In genomic region chr21:35226960-35227741, GRCh38 we compare ENCODE assay signal across 8 cellular contexts.
A peak's percentile ranks its signal among the peaks of the same experiment; 100 is the strongest.
DNase-seq lines count a peak whose midpoint lies in the region; ATAC-seq, FAIRE-seq and TF ChIP-seq lines count a peak whose summit lies in the region.

No MANE protein-coding gene starts in this region.

- H3K36me3 ChIP-seq in GM12878 (ENCODE audit: control insufficient read depth in 2 of 2, insufficient read depth in 2 of 2, low read length in 1 of 2) = no peaks in the 10 kb centered on the region
- H3K36me3 ChIP-seq in thyroid gland = no peaks in the 10 kb centered on the region

- peak; percentile 15 to 36 for DNase-seq in stimulated activated CD4-positive, alpha-beta T cell treated with anti-CD3 and anti-CD28 coated beads, Interleukin-15, amount 100 ng/mL, for 48 hours (ENCODE audit: low read depth in 2 of 2)
- no peak for DNase-seq in stimulated activated CD4-positive, alpha-beta T cell treated with anti-CD3 and anti-CD28 coated beads, Interleukin-12 subunit alpha, Interleukin-12 subunit beta, amount 100 ng/mL, for 4 hours
- DNase-seq in NCI-H774 (lab: John Stamatoyannopoulos, UW) (peak; percentile 77), GM12878 (ENCODE audit: low read depth, low spot score) (peak; percentile 74), AG08396 (ENCODE audit: low spot score) (no peak), GOT3 (lab: John Stamatoyannopoulos, UW) (no peak), thyroid gland (no peak)

- no peaks in the 10 kb centered on the region for H3K9me3 ChIP-seq in GM12878 (replicated peaks; ENCODE audit: control insufficient read depth, insufficient read depth, low read length)
- no peaks in the 10 kb centered on the region for H3K9me3 ChIP-seq in thyroid gland

- peak overlapping the region; percentile 28; the same call in 1 of the 2 replicates for H3K9ac ChIP-seq in GM12878 (ENCODE audit: control insufficient read depth, insufficient read depth, low read length)

- no TSS peak for BruUV-seq in GM12878 (replicated peaks; lab: Mats Ljungman, UMichigan)

- WGBS in GM12878 (ENCODE audit: insufficient coverage, insufficient replicate concordance, low lambda C conversion rate, missing lambda C conversion rate) = under 1% methylated on average over 13 of the region's 13 CpGs
- 83 to 84% methylated on average over 13 of the region's 13 CpGs for WGBS in thyroid gland, 2 donors

- H3K79me2 ChIP-seq in GM12878 (ENCODE audit: control insufficient read depth, insufficient read depth, low read length) = no peaks in the 10 kb centered on the region

- 0 out of 2 replicates have a peak overlapping the region, but pooled peaks have one; percentile 1 for H3K4me3 ChIP-seq in GM12878
- H3K4me3 ChIP-seq in thyroid gland (replicated peaks in 1 of 3) = no peak overlapping the region

- no peak for TF ChIP-seq POLR2A in GM12878 (IDR thresholded peaks at IDR 0.05; ENCODE audit: low read depth, low read length)
- TF ChIP-seq POLR2A in thyroid gland (IDR thresholded peaks at IDR 0.05) = no peak

- H3K27ac ChIP-seq in GM12878 (ENCODE audit: control insufficient read depth, insufficient read depth) (peak overlapping the region; percentile 37; the same call in 1 of the 2 replicates), thyroid gland (peak overlapping the region in 1 of 3 donors; percentile 6)

- peak overlapping the region; percentile 91 for H3K4me2 ChIP-seq in GM12878 (ENCODE audit: control insufficient read depth, insufficient read depth)

- in situ Hi-C loops in GM12878 (cut with MboI) = no loop called here

- RAD21 ChIA-PET in GM12878 (lab: Charles Lee; ENCODE audit: unreplicated experiment) = no interaction called here

- TF ChIP-seq EP300 in GM12878 (IDR thresholded peaks at IDR 0.05; ENCODE audit: borderline replicate concordance in 1 of 2, control insufficient read depth in 1 of 2, low read depth in 2 of 2, low read length in 2 of 2) = no peak

- no peaks in the 10 kb centered on the region for H4K20me1 ChIP-seq in GM12878 (ENCODE audit: control insufficient read depth, insufficient read depth)

- SMC1A ChIA-PET in GM12878 (lab: Charles Lee; ENCODE audit: uncharacterized antibody, unreplicated experiment) = interaction anchor here (0.6 kb wide), 1 partner anchor 1931 kb away, joined by 3 read pairs; no protein-coding TSS in a partner anchor

- CTCF ChIA-PET in GM12878 (lab: Yijun Ruan, JAX) = interaction anchor here (0.9 kb wide), 1 partner anchor 20 kb away, joined by 3 read pairs; no protein-coding TSS in a partner anchor

- no peak for TF ChIP-seq CTCF in GM12878 (IDR thresholded peaks at IDR 0.05 in 2 of 3, conservative IDR thresholded peaks at IDR 0.05 in 1 of 3; ENCODE audit: control insufficient read depth in 2 of 3, extremely low read depth in 1 of 3, insufficient read depth in 1 of 3, low read depth in 3 of 3, low read length in 3 of 3)
- TF ChIP-seq CTCF in thyroid gland (IDR thresholded peaks at IDR 0.05) = no peak

- H3K4me1 ChIP-seq in GM12878 (ENCODE audit: control insufficient read depth, insufficient read depth, low read length) (peaks cover 26% of the 10 kb centered on the region), thyroid gland (peaks cover 0 to 10% of the 10 kb centered on the region in 2 donors)

- intact Hi-C loops in GM12878 (cut with micrococcal nuclease; ENCODE audit: unreplicated experiment) = no loop called here
- intact Hi-C loops in thyroid gland (cut with DNase I) = no loop called here

- POLR2A ChIA-PET in GM12878 (lab: Charles Lee) = no interaction called here

- no peak for TF ChIP-seq RAD21 in GM12878 (IDR thresholded peaks at IDR 0.05; ENCODE audit: insufficient read depth, low read depth, low read length)

- peak; percentile 75 for FAIRE-seq in GM12878 (lab: Jason Lieb, UNC)

- ATAC-seq in HG03060 (IDR thresholded peaks at IDR 0.05; ENCODE audit: low read depth, unreplicated experiment) (peak; percentile 70), GM12878 (peak; percentile 92)

- H3K27me3 ChIP-seq in GM12878 (replicated peaks in 1 of 2; ENCODE audit: control insufficient read depth in 2 of 2, insufficient read depth in 2 of 2, low read length in 1 of 2) (no peaks in the 10 kb centered on the region), thyroid gland (no peaks in the 10 kb centered on the region)

- peak overlapping the region; percentile 35 for H2AFZ ChIP-seq in GM12878 (ENCODE audit: control insufficient read depth, low read depth, low read length)

TF ChIP-seq in GM12878, 131 proteins besides CTCF, POLR2A, EP300 and RAD21:
- TF ChIP-seq, protein P1, sequence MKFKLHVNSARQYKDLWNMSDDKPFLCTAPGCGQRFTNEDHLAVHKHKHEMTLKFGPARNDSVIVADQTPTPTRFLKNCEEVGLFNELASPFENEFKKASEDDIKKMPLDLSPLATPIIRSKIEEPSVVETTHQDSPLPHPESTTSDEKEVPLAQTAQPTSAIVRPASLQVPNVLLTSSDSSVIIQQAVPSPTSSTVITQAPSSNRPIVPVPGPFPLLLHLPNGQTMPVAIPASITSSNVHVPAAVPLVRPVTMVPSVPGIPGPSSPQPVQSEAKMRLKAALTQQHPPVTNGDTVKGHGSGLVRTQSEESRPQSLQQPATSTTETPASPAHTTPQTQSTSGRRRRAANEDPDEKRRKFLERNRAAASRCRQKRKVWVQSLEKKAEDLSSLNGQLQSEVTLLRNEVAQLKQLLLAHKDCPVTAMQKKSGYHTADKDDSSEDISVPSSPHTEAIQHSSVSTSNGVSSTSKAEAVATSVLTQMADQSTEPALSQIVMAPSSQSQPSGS (IDR thresholded peaks at IDR 0.05; ENCODE audit: low read length) = peak; percentile 51; the same call in 1 of the 2 replicates
- TF ChIP-seq SRF (IDR thresholded peaks at IDR 0.05; ENCODE audit: low read depth in 2 of 2, low read length in 2 of 2) (peak; percentile 32 to 82; a peak in 1 of 4 replicates), RUNX3 (IDR thresholded peaks at IDR 0.05; ENCODE audit: low read length) (peak; percentile 85), NFIC (IDR thresholded peaks at IDR 0.05; ENCODE audit: low read depth, low read length) (peak; percentile 30; the same call in 1 of the 2 replicates), YY1 (IDR thresholded peaks at IDR 0.05; ENCODE audit: low read depth, low read length) (no peak), CHD2 (IDR thresholded peaks at IDR 0.05; ENCODE audit: borderline replicate concordance, low read depth, low read length) (no peak), HDAC6 (IDR thresholded peaks at IDR 0.05; ENCODE audit: unreplicated experiment) (no peak), POU2F2 (IDR thresholded peaks at IDR 0.05; ENCODE audit: borderline replicate concordance, low read depth, low read length) (peak; percentile 83; the same call in 2 of the 3 replicates), ATF3 (IDR thresholded peaks at IDR 0.05; ENCODE audit: borderline replicate concordance, extremely low read depth, low read depth, low read length) (peak; percentile 20; the same call in 1 of the 2 replicates), KAT2A (conservative IDR thresholded peaks at IDR 0.05; ENCODE audit: control insufficient read depth, low read depth, low read length) (no peak), RAD51 (IDR thresholded peaks at IDR 0.05) (peak; percentile 48; the same call in 1 of the 2 replicates), CBX3 (IDR thresholded peaks at IDR 0.05; ENCODE audit: borderline replicate concordance, low read depth) (no peak), BHLHE40 (IDR thresholded peaks at IDR 0.05; ENCODE audit: borderline replicate concordance in 1 of 2, low read depth in 2 of 2, low read length in 1 of 2) (peak; percentile 79 to 87), USF1 (IDR thresholded peaks at IDR 0.05; ENCODE audit: borderline replicate concordance, extremely low read length, insufficient read depth, low read depth, low read length) (peak; percentile 61), IRF3 (IDR thresholded peaks at IDR 0.05) (no peak), ZBED1 (IDR thresholded peaks at IDR 0.05; ENCODE audit: borderline replicate concordance) (no peak)

Comparison
In these comparisons a context has a peak if more than half of its experiments do, and no peak if none do; other contexts are left out.
1. DNase-seq: peak in stimulated activated CD4-positive, alpha-beta T cell treated with anti-CD3 and anti-CD28 coated beads, Interleukin-15, amount 100 ng/mL, for 48 hours (2 of 2), NCI-H774 (single experiment) and GM12878 (single experiment); none in stimulated activated CD4-positive, alpha-beta T cell treated with anti-CD3 and anti-CD28 coated beads, Interleukin-12 subunit alpha, Interleukin-12 subunit beta, amount 100 ng/mL, for 4 hours (single experiment), AG08396 (single experiment), GOT3 (single experiment) and thyroid gland (0 of 2).